Comparison of ENCODE assay signal across 10 cellular contexts in genomic region chr19:1041835-1042685, GRCh38. TPM values are rescaled to one million over a fixed set of nuclear protein-coding genes. Genes with fewer than 3 reads are reported as not detected.
DNase-seq lines count a peak whose midpoint lies in the region; ATAC-seq and TF ChIP-seq lines count a peak whose summit lies in the region.
"Had no signal": no experiment of that assay in that cellular context is flagged by ENCODE, and none has a peak within 500 bp of the region (broad histone marks: within the 10 kb centered on the region; RNA-seq: fewer than 3 reads in every experiment).

No MANE protein-coding gene starts in this region.

- peaks cover 37% of the 10 kb centered on the region for H3K4me1 ChIP-seq in CD4-positive, alpha-beta memory T cell (ENCODE audit: insufficient read depth, low read length)
- peaks cover 35% of the 10 kb centered on the region for H3K4me1 ChIP-seq in adipocyte (ENCODE audit: control insufficient read depth, insufficient read depth, low read length)

- peak overlapping the region; percentile 77 for H3K9ac ChIP-seq in adipocyte (ENCODE audit: low read length)

- CTCF ChIA-PET in CD4-positive, alpha-beta memory T cell (lab: Charles Lee; ENCODE audit: partially characterized antibody): interaction anchor here (1.0 to 2.9 kb wide), 2 partner anchors 15 to 23 kb away, joined by 4 to 16 read pairs; no protein-coding TSS in a partner anchor
- CTCF ChIA-PET in CD4-positive, alpha-beta T cell (lab: Charles Lee): interaction anchor here (0.8 kb wide), 1 partner anchor 46 kb away, joined by 3 read pairs; no protein-coding TSS in a partner anchor

- no peak for DNase-seq in CD4-positive, alpha-beta memory T cell
- no peak for DNase-seq in adipocyte (ENCODE audit: low read depth)
- no peak for DNase-seq in naive B cell
- DNase-seq in CD4-positive, alpha-beta T cell: no peak
- DNase-seq in activated T-helper 1 cell treated with anti-CD3 and anti-CD28 coated beads, Interleukin-12 subunit alpha, Interleukin-12 subunit beta, Interleukin-2, Interleukin-4 antibody, amounts not matched to agents 30 ng/mL and 10 ng/mL and 1 ng/mL, durations not matched to agents 14 hours and 24 hours and 36 hours (ENCODE audit: low spot score): no peak
- DNase-seq: NCI-H1417 treated with DMSO at 0.1 percent for 48 hours had no signal

- no peaks in the 10 kb centered on the region for H3K9me3 ChIP-seq in CD4-positive, alpha-beta memory T cell (ENCODE audit: control insufficient read depth in 1 of 2, low read length in 2 of 2)
- H3K9me3 ChIP-seq in adipocyte (ENCODE audit: control insufficient read depth, low read length): no peaks in the 10 kb centered on the region
- no peaks in the 10 kb centered on the region for H3K9me3 ChIP-seq in CD4-positive, alpha-beta T cell (ENCODE audit: control insufficient read depth, low read length)

- H3K9me3 Mint-ChIP-seq in CD4-positive, alpha-beta memory T cell: peaks cover 0 to 6% (median 0%) of the 10 kb centered on the region in 8 donors
- H3K9me3 Mint-ChIP-seq in naive B cell: peaks cover 0 to 2% (median 0%) of the 10 kb centered on the region in 7 donors
- no peaks in the 10 kb centered on the region for H3K9me3 Mint-ChIP-seq in CD4-positive, alpha-beta T cell
- no peaks in the 10 kb centered on the region for H3K9me3 Mint-ChIP-seq in activated T-helper 1 cell treated with anti-CD3 and anti-CD28 coated beads, Interleukin-12 subunit alpha, Interleukin-12 subunit beta, Interleukin-2, Interleukin-4 antibody, amounts not matched to agents 30 ng/mL and 10 ng/mL and 1 ng/mL, durations not matched to agents 14 hours and 24 hours and 36 hours

- TF ChIP-seq CTCF in CD4-positive, alpha-beta T cell (IDR thresholded peaks at IDR 0.05): no peak

- peaks cover 12 to 43% of the 10 kb centered on the region in 2 donors for H3K36me3 Mint-ChIP-seq in CD4-positive, alpha-beta memory T cell
- peaks cover 0 to 11% of the 10 kb centered on the region in 2 donors for H3K36me3 Mint-ChIP-seq in naive B cell
- H3K36me3 Mint-ChIP-seq in CD4-positive, alpha-beta T cell (ENCODE audit: low read depth): peaks cover 53% of the 10 kb centered on the region
- peaks cover 16% of the 10 kb centered on the region for H3K36me3 Mint-ChIP-seq in activated T-helper 1 cell treated with anti-CD3 and anti-CD28 coated beads, Interleukin-12 subunit alpha, Interleukin-12 subunit beta, Interleukin-2, Interleukin-4 antibody, amounts not matched to agents 30 ng/mL and 10 ng/mL and 1 ng/mL, durations not matched to agents 14 hours and 24 hours and 36 hours (ENCODE audit: low read depth)

- no peaks in the 10 kb centered on the region for H3K27me3 Mint-ChIP-seq in CD4-positive, alpha-beta memory T cell
- no peaks in the 10 kb centered on the region for H3K27me3 Mint-ChIP-seq in naive B cell
- H3K27me3 Mint-ChIP-seq in CD4-positive, alpha-beta T cell: no peaks in the 10 kb centered on the region
- H3K27me3 Mint-ChIP-seq in activated T-helper 1 cell treated with anti-CD3 and anti-CD28 coated beads, Interleukin-12 subunit alpha, Interleukin-12 subunit beta, Interleukin-2, Interleukin-4 antibody, amounts not matched to agents 30 ng/mL and 10 ng/mL and 1 ng/mL, durations not matched to agents 14 hours and 24 hours and 36 hours (ENCODE audit: insufficient read depth): no peaks in the 10 kb centered on the region

- no peak for TF ChIP-seq EP300 in Ishikawa (IDR thresholded peaks at IDR 0.05; ENCODE audit: borderline replicate concordance)

- POLR2A ChIA-PET in CD4-positive, alpha-beta memory T cell (lab: Charles Lee; ENCODE audit: partially characterized antibody): interaction anchor here (1.2 to 57.1 kb wide), 11 partner anchors 8 to 227 kb away, joined by 3 to 3893 read pairs (median 5); partner anchors contain the start of genes ARHGAP45, CIRBP, CNN2 and GPX4
- POLR2A ChIA-PET in CD4-positive, alpha-beta T cell (lab: Charles Lee): interaction anchor here (1.2 to 9.0 kb wide), 7 partner anchors 12 to 227 kb away, joined by 4 to 203 read pairs (median 90); partner anchors contain the start of genes ARHGAP45, CIRBP and CNN2

- peak overlapping the region in 2 of 7 donors; percentile 18 to 38 for H3K27ac Mint-ChIP-seq in CD4-positive, alpha-beta memory T cell
- peak overlapping the region in 1 of 6 donors; percentile 77 for H3K27ac Mint-ChIP-seq in naive B cell
- H3K27ac Mint-ChIP-seq in CD4-positive, alpha-beta T cell: no peak overlapping the region
- no peak overlapping the region for H3K27ac Mint-ChIP-seq in activated T-helper 1 cell treated with anti-CD3 and anti-CD28 coated beads, Interleukin-12 subunit alpha, Interleukin-12 subunit beta, Interleukin-2, Interleukin-4 antibody, amounts not matched to agents 30 ng/mL and 10 ng/mL and 1 ng/mL, durations not matched to agents 14 hours and 24 hours and 36 hours

- peak overlapping the region; percentile 75 for H3K27ac ChIP-seq in CD4-positive, alpha-beta memory T cell (ENCODE audit: low read depth, low read length)
- H3K27ac ChIP-seq in CD4-positive, alpha-beta T cell (ENCODE audit: low read depth, low read length): no peak overlapping the region
- H3K27ac ChIP-seq: epithelial cell of prostate had no signal

- intact Hi-C loops in CD4-positive, alpha-beta memory T cell (cut with micrococcal nuclease): loop anchor here (1.0 to 2.0 kb wide), 2 partner anchors 25 to 35 kb away; partner anchors contain the start of gene ARHGAP45
- intact Hi-C loops in CD4-positive, alpha-beta T cell (cut with DNase I, micrococcal nuclease): loop anchor here in 1 of 2 experiments (2.0 kb wide), 1 partner anchor 21 kb away; the partner anchor contains the start of genes RNU6-2 and TMEM259
- intact Hi-C loops in activated T-helper 1 cell treated with anti-CD3 and anti-CD28 coated beads, Interleukin-12 subunit alpha, Interleukin-12 subunit beta, Interleukin-2, Interleukin-4 antibody, amounts not matched to agents 30 ng/mL and 10 ng/mL and 1 ng/mL, durations not matched to agents 14 hours and 24 hours and 36 hours (cut with micrococcal nuclease): loop anchor here (2.0 kb wide), 1 partner anchor 61 kb away; the partner anchor contains the start of gene GPX4

- peak overlapping the region in 7 of 8 donors; percentile 17 to 100 (median 63) for H3K4me3 Mint-ChIP-seq in CD4-positive, alpha-beta memory T cell
- H3K4me3 Mint-ChIP-seq in naive B cell: peak overlapping the region in 6 of 8 donors; percentile 35 to 99 (median 96)
- H3K4me3 Mint-ChIP-seq in CD4-positive, alpha-beta T cell: no peak overlapping the region
- no peak overlapping the region for H3K4me3 Mint-ChIP-seq in activated T-helper 1 cell treated with anti-CD3 and anti-CD28 coated beads, Interleukin-12 subunit alpha, Interleukin-12 subunit beta, Interleukin-2, Interleukin-4 antibody, amounts not matched to agents 30 ng/mL and 10 ng/mL and 1 ng/mL, durations not matched to agents 14 hours and 24 hours and 36 hours

- ATAC-seq in naive B cell (ENCODE audit: low read depth in 2 of 2) (no peak), GM19397 (IDR thresholded peaks at IDR 0.05; ENCODE audit: unreplicated experiment) (no peak), HG03469 (IDR thresholded peaks at IDR 0.05; ENCODE audit: unreplicated experiment) (no peak)
- no peak for ATAC-seq in CD4-positive, alpha-beta T cell (ENCODE audit: poor library complexity)

- no peaks in the 10 kb centered on the region for H3K27me3 ChIP-seq in CD4-positive, alpha-beta memory T cell (ENCODE audit: insufficient read depth, low read length)
- no peaks in the 10 kb centered on the region for H3K27me3 ChIP-seq in adipocyte (replicated peaks; ENCODE audit: control insufficient read depth, insufficient read depth, low read length)
- no peaks in the 10 kb centered on the region for H3K27me3 ChIP-seq in CD4-positive, alpha-beta T cell (ENCODE audit: control insufficient read depth, insufficient read depth, low read length)

- H3K4me1 Mint-ChIP-seq in CD4-positive, alpha-beta memory T cell: peaks cover 24 to 56% (median 39%) of the 10 kb centered on the region in 4 donors
- peaks cover 27 to 53% (median 46%) of the 10 kb centered on the region in 3 donors for H3K4me1 Mint-ChIP-seq in naive B cell
- peaks cover 43% of the 10 kb centered on the region for H3K4me1 Mint-ChIP-seq in CD4-positive, alpha-beta T cell (ENCODE audit: low read depth)
- H3K4me1 Mint-ChIP-seq in activated T-helper 1 cell treated with anti-CD3 and anti-CD28 coated beads, Interleukin-12 subunit alpha, Interleukin-12 subunit beta, Interleukin-2, Interleukin-4 antibody, amounts not matched to agents 30 ng/mL and 10 ng/mL and 1 ng/mL, durations not matched to agents 14 hours and 24 hours and 36 hours (ENCODE audit: low read depth): peaks cover 43% of the 10 kb centered on the region

- TF ChIP-seq RAD21 in Ishikawa (IDR thresholded peaks at IDR 0.05; ENCODE audit: low read depth): no peak

- peaks cover 29% of the 10 kb centered on the region for H3K36me3 ChIP-seq in CD4-positive, alpha-beta memory T cell (ENCODE audit: insufficient read depth, low read length)
- H3K36me3 ChIP-seq in adipocyte (ENCODE audit: control insufficient read depth, insufficient read depth, low read length, severe bottlenecking): peaks cover 14% of the 10 kb centered on the region

- no peak overlapping the region for H3K4me3 ChIP-seq in CD4-positive, alpha-beta memory T cell (ENCODE audit: low read length in 2 of 2)
- H3K4me3 ChIP-seq in adipocyte (ENCODE audit: low read length): peak overlapping the region; percentile 85

RNA-seq across cellular contexts. Expression of gene ABCA7, which starts 2.2 kb away (rescaled TPM):
- total RNA-seq in CD4-positive, alpha-beta memory T cell: 100 to 1,000 TPM; 313 to 319 TPM
- polyA plus RNA-seq in CD4-positive, alpha-beta memory T cell: 10 to 100 TPM; 10.7 to 11.2 TPM
- polyA plus RNA-seq in naive B cell (ENCODE audit: low read depth in 6 of 6): 10 to 100 TPM in 4 of 6 donors, 1 to 10 TPM in 2; 9.4 to 22.5 (median 11.1) TPM
- total RNA-seq in CD4-positive, alpha-beta T cell: 100 to 1,000 TPM; 114 to 118 TPM
- 15.8 and 18.3 TPM in 2 replicates for total RNA-seq in activated T-helper 1 cell treated with anti-CD3 and anti-CD28 coated beads, Interleukin-12 subunit alpha, Interleukin-12 subunit beta, Interleukin-2, Interleukin-4 antibody, amounts not matched to agents 30 ng/mL and 10 ng/mL and 1 ng/mL, durations not matched to agents 14 hours and 24 hours and 36 hours

RNA-seq across cellular contexts. Expression of gene CNN2, which starts 15.7 kb away (rescaled TPM):
- total RNA-seq in CD4-positive, alpha-beta memory T cell: 100 to 1,000 TPM; 263 to 266 TPM
- polyA plus RNA-seq in CD4-positive, alpha-beta memory T cell: 100 to 1,000 TPM; 444 to 632 TPM
- 100 to 1,000 TPM; 408 to 648 (median 492) TPM for polyA plus RNA-seq in naive B cell (ENCODE audit: low read depth in 6 of 6)
- total RNA-seq in CD4-positive, alpha-beta T cell: 100 to 1,000 TPM; 307 to 318 TPM
- 112 and 114 TPM in 2 replicates for total RNA-seq in activated T-helper 1 cell treated with anti-CD3 and anti-CD28 coated beads, Interleukin-12 subunit alpha, Interleukin-12 subunit beta, Interleukin-2, Interleukin-4 antibody, amounts not matched to agents 30 ng/mL and 10 ng/mL and 1 ng/mL, durations not matched to agents 14 hours and 24 hours and 36 hours

RNA-seq across cellular contexts. Expression of gene RNU6-2, which starts 20.7 kb away (rescaled TPM):
- not detected for total RNA-seq in CD4-positive, alpha-beta memory T cell
- polyA plus RNA-seq in CD4-positive, alpha-beta memory T cell: not detected
- not detected for polyA plus RNA-seq in naive B cell (ENCODE audit: low read depth in 6 of 6)
- not detected for total RNA-seq in CD4-positive, alpha-beta T cell
- not detected in 2 replicates for total RNA-seq in activated T-helper 1 cell treated with anti-CD3 and anti-CD28 coated beads, Interleukin-12 subunit alpha, Interleukin-12 subunit beta, Interleukin-2, Interleukin-4 antibody, amounts not matched to agents 30 ng/mL and 10 ng/mL and 1 ng/mL, durations not matched to agents 14 hours and 24 hours and 36 hours

RNA-seq across cellular contexts. Expression of gene TMEM259, which starts 21.1 kb away (rescaled TPM):
- total RNA-seq in CD4-positive, alpha-beta memory T cell: 100 to 1,000 TPM; 315 to 329 TPM
- 10 to 100 TPM; 40.5 to 75.9 TPM for polyA plus RNA-seq in CD4-positive, alpha-beta memory T cell
- polyA plus RNA-seq in naive B cell (ENCODE audit: low read depth in 6 of 6): 10 to 100 TPM; 37.2 to 75.5 (median 49.5) TPM
- total RNA-seq in CD4-positive, alpha-beta T cell: 100 to 1,000 TPM; 388 to 390 TPM
- total RNA-seq in activated T-helper 1 cell treated with anti-CD3 and anti-CD28 coated beads, Interleukin-12 subunit alpha, Interleukin-12 subunit beta, Interleukin-2, Interleukin-4 antibody, amounts not matched to agents 30 ng/mL and 10 ng/mL and 1 ng/mL, durations not matched to agents 14 hours and 24 hours and 36 hours: 162 and 170 TPM in 2 replicates

RNA-seq across cellular contexts. Expression of gene ARHGAP45, which starts 24.9 kb away (rescaled TPM):
- total RNA-seq in CD4-positive, alpha-beta memory T cell: 100 to 1,000 TPM; 834 to 836 TPM
- polyA plus RNA-seq in CD4-positive, alpha-beta memory T cell: 100 to 1,000 TPM; 222 to 501 TPM
- 100 to 1,000 TPM; 181 to 432 (median 210) TPM for polyA plus RNA-seq in naive B cell (ENCODE audit: low read depth in 6 of 6)
- 100 to 1,000 TPM; 861 to 878 TPM for total RNA-seq in CD4-positive, alpha-beta T cell
- 201 and 202 TPM in 2 replicates for total RNA-seq in activated T-helper 1 cell treated with anti-CD3 and anti-CD28 coated beads, Interleukin-12 subunit alpha, Interleukin-12 subunit beta, Interleukin-2, Interleukin-4 antibody, amounts not matched to agents 30 ng/mL and 10 ng/mL and 1 ng/mL, durations not matched to agents 14 hours and 24 hours and 36 hours

Comparison
In these comparisons a context has a peak if more than half of its experiments do, and no peak if none do; other contexts are left out.
1. H3K4me3 Mint-ChIP-seq: peak in CD4-positive, alpha-beta memory T cell (7 of 8) and naive B cell (6 of 8); none in CD4-positive, alpha-beta T cell (single experiment) and activated T-helper 1 cell treated with anti-CD3 and anti-CD28 coated beads, Interleukin-12 subunit alpha, Interleukin-12 subunit beta, Interleukin-2, Interleukin-4 antibody, amounts not matched to agents 30 ng/mL and 10 ng/mL and 1 ng/mL, durations not matched to agents 14 hours and 24 hours and 36 hours (single experiment).